Comparison of ENCODE assay signal across 10 cellular contexts in genomic region chr9:27377147-27377807, GRCh38.
DNase-seq lines count a peak whose midpoint lies in the region; ATAC-seq and TF ChIP-seq lines count a peak whose summit lies in the region.
"Had no signal": no experiment of that assay in that cellular context is flagged by ENCODE, and none has a peak within 500 bp of the region (broad histone marks: within the 10 kb centered on the region; RNA-seq: fewer than 3 reads in every experiment).

No MANE protein-coding gene starts in this region.

- H2BK120ac ChIP-seq in neuronal stem cell (ENCODE audit: low read depth, low read length): no peak overlapping the region

- peak overlapping the region; percentile 56 for H3K4me3 Mint-ChIP-seq in memory B cell

- H3K4me2 ChIP-seq in Karpas-422 (ENCODE audit: low read depth, low read length, poor library complexity, severe bottlenecking): peak overlapping the region; percentile 66
- H3K4me2 ChIP-seq in neuronal stem cell (ENCODE audit: insufficient read depth, low read length, poor library complexity, severe bottlenecking): no peak overlapping the region

- no peak overlapping the region for H4K91ac ChIP-seq in neuronal stem cell (ENCODE audit: low read depth, low read length, poor library complexity)

- no peak overlapping the region for H2BK5ac ChIP-seq in neuronal stem cell (ENCODE audit: low read length)

- peaks cover 3% of the 10 kb centered on the region for H3K36me3 Mint-ChIP-seq in memory B cell

- H3K4me3 ChIP-seq in Karpas-422 (ENCODE audit: low read length) (peak overlapping the region; percentile 51), uterus (no peak overlapping the region), neuronal stem cell (ENCODE audit: low read length in 2 of 2) (no peak overlapping the region), dorsolateral prefrontal cortex (no peak overlapping the region)
- H3K4me3 ChIP-seq: skin epidermis had no signal

- no peaks in the 10 kb centered on the region for H3K9me2 ChIP-seq in Karpas-422 (replicated peaks; ENCODE audit: insufficient read depth, low read length)

- H2BK15ac ChIP-seq in neuronal stem cell (ENCODE audit: low read length): no peak overlapping the region

- H3K9me3 ChIP-seq in Karpas-422 (ENCODE audit: low read length) (no peaks in the 10 kb centered on the region), uterus (no peaks in the 10 kb centered on the region), neuronal stem cell (replicated peaks in 1 of 2; ENCODE audit: control insufficient read depth in 2 of 2, insufficient read depth in 1 of 2, low read depth in 1 of 2, low read length in 2 of 2) (no peaks in the 10 kb centered on the region)

- H4K20me1 ChIP-seq in Karpas-422 (ENCODE audit: insufficient read depth, low read depth, low read length): no peaks in the 10 kb centered on the region

- TF ChIP-seq CTCF in uterus (IDR thresholded peaks at IDR 0.05): no peak
- no peak for TF ChIP-seq CTCF in dorsolateral prefrontal cortex (IDR thresholded peaks at IDR 0.05 in 54 of 56, conservative IDR thresholded peaks at IDR 0.05 in 2 of 56; ENCODE audit: low read depth in 1 of 56, partially characterized antibody in 56 of 56)

- H3K27ac ChIP-seq in Karpas-422 (ENCODE audit: low read length): peak overlapping the region; percentile 77
- peak overlapping the region in 1 of 2 donors; percentile 43 for H3K27ac ChIP-seq in uterus
- no peak overlapping the region for H3K27ac ChIP-seq in neuronal stem cell (replicated peaks; ENCODE audit: low read length)
- peak overlapping the region in 16 of 59 donors; percentile 6 to 66 (median 28) for H3K27ac ChIP-seq in dorsolateral prefrontal cortex
- H3K27ac ChIP-seq: skin epidermis had no signal

- peak overlapping the region; percentile 92 for H3K27ac Mint-ChIP-seq in memory B cell

- H3K14ac ChIP-seq in neuronal stem cell (ENCODE audit: low read length): no peak overlapping the region

- peak; percentile 18 for ATAC-seq in GM18519 (IDR thresholded peaks at IDR 0.05; ENCODE audit: low FRiP score, unreplicated experiment)
- ATAC-seq in HG02588 (IDR thresholded peaks at IDR 0.05; ENCODE audit: unreplicated experiment): peak; percentile 29
- no peak for ATAC-seq in memory B cell (ENCODE audit: low read depth)

- no peaks in the 10 kb centered on the region for H3K9me3 Mint-ChIP-seq in memory B cell

- H3K23ac ChIP-seq in neuronal stem cell (ENCODE audit: low read depth, low read length, poor library complexity): no peak overlapping the region

- DNase-seq in Karpas-422 (no peak), memory B cell (ENCODE audit: low spot score in 2 of 2) (no peak), uterus (no peak), neuronal stem cell (ENCODE audit: low spot score) (no peak), dorsolateral prefrontal cortex (no peak)
- no peak for DNase-seq in stimulated activated CD4-positive, alpha-beta T cell treated with anti-CD3 and anti-CD28 coated beads, Interleukin-4, amount 100 ng/mL, for 1 hour
- DNase-seq: foreskin melanocyte had no signal

- peaks cover 59% of the 10 kb centered on the region for H3K4me1 Mint-ChIP-seq in memory B cell

- H3K4ac ChIP-seq in neuronal stem cell (ENCODE audit: low read length): no peak overlapping the region

- H2AFZ ChIP-seq in Karpas-422 (ENCODE audit: low read length) (peak overlapping the region; percentile 76), neuronal stem cell (ENCODE audit: low read length) (no peak overlapping the region)

- H3K27me3 ChIP-seq in Karpas-422 (ENCODE audit: low read length) (no peaks in the 10 kb centered on the region), uterus (no peaks in the 10 kb centered on the region), neuronal stem cell (ENCODE audit: control insufficient read depth in 3 of 3, insufficient read depth in 3 of 3, low read depth in 1 of 3, low read length in 3 of 3) (no peaks in the 10 kb centered on the region), dorsolateral prefrontal cortex (no peaks in the 10 kb centered on the region)

- intact Hi-C loops in uterus (cut with DNase I; ENCODE audit: low total_unique reads) (no loop called here), dorsolateral prefrontal cortex (cut with DNase I) (no loop called here)

- no peak for TF ChIP-seq POLR2A in uterus (IDR thresholded peaks at IDR 0.05)

- WGBS in neuronal stem cell (ENCODE audit: extremely low coverage in 2 of 2, insufficient read length in 2 of 2, insufficient replicate concordance in 1 of 2), 2 donors: no CpG with 5 or more reads among the region's 8 CpGs

- no peaks in the 10 kb centered on the region for H3K79me1 ChIP-seq in neuronal stem cell (ENCODE audit: low read depth, low read length)

- no peaks in the 10 kb centered on the region for H3K27me3 Mint-ChIP-seq in memory B cell

- no peak overlapping the region for H2AK5ac ChIP-seq in neuronal stem cell (ENCODE audit: low read depth, low read length)

- H3K79me2 ChIP-seq in Karpas-422 (ENCODE audit: low read length): no peaks in the 10 kb centered on the region

- H3K9ac ChIP-seq in Karpas-422 (ENCODE audit: low read length) (peak overlapping the region; percentile 43), neuronal stem cell (ENCODE audit: low read depth, low read length, poor library complexity) (no peak overlapping the region)

- H3K4me1 ChIP-seq in Karpas-422 (ENCODE audit: low read length): peaks cover 32% of the 10 kb centered on the region
- H3K4me1 ChIP-seq in uterus: peaks cover 0 to 7% of the 10 kb centered on the region in 2 donors
- peaks cover 2 to 9% of the 10 kb centered on the region in 2 donors for H3K4me1 ChIP-seq in neuronal stem cell (ENCODE audit: control insufficient read depth in 2 of 2, insufficient read depth in 1 of 2, low read depth in 1 of 2, low read length in 2 of 2)

- H4K8ac ChIP-seq in neuronal stem cell (ENCODE audit: low read depth, low read length): no peak overlapping the region

- no peak overlapping the region for H2BK12ac ChIP-seq in neuronal stem cell (ENCODE audit: low read length)

- H3K36me3 ChIP-seq in Karpas-422 (ENCODE audit: insufficient read depth, low read length) (no peaks in the 10 kb centered on the region), uterus (no peaks in the 10 kb centered on the region), neuronal stem cell (replicated peaks in 1 of 2; ENCODE audit: control insufficient read depth in 2 of 2, insufficient read depth in 2 of 2, low read length in 2 of 2) (peaks cover 0 to 3% of the 10 kb centered on the region in 2 donors)

- H3K18ac ChIP-seq in neuronal stem cell (ENCODE audit: low read length): no peak overlapping the region
